ENCODE assay signal across 1 cellular context in the genomic region with DNA sequence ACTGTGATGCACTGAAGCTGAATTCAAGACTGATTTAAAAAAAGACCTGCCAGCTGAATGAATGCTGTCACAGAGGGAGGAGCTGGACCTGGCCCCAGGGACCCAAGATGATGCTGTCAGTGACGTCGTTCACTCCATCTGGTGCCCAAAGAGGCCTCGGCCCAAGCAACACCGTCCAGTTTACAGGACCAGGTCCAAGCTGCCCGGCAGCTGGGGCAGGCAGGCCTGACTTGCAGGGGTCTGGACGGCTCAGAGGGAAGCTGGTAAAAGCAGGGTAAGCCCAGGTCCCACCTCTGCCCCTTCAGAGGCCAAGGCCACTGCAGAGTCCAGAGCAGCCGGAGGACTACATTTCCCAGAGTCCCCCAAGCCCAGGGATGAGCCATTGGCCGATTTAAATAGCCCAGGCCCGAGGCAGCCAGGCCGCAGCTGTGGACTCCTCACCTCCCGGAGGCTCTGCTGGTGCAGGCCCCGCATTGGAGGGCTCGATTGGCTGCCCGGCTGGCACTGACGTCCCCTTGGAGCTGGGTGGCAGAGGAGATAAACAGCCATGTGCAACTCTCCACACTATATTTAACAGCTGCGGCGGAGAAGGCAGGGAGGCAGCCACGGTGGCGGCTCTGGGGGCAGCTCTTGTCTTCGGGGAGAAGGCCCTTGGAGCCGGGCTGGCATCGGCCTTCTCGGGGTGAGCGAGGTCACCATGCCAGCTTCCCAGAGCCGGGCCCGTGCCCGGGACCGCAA.
TF ChIP-seq lines count a peak whose summit lies in the region.

A gene (plus strand): TSS at position 423 of the 738 bp plus-strand sequence. CDS start 275 bp downstream, at position 698.

TF ChIP-seq in IMR-90, 13 proteins besides CTCF, POLR2A, EP300 and RAD21:
- TF ChIP-seq, protein P1, sequence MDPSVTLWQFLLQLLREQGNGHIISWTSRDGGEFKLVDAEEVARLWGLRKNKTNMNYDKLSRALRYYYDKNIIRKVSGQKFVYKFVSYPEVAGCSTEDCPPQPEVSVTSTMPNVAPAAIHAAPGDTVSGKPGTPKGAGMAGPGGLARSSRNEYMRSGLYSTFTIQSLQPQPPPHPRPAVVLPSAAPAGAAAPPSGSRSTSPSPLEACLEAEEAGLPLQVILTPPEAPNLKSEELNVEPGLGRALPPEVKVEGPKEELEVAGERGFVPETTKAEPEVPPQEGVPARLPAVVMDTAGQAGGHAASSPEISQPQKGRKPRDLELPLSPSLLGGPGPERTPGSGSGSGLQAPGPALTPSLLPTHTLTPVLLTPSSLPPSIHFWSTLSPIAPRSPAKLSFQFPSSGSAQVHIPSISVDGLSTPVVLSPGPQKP (IDR thresholded peaks at IDR 0.05; ENCODE audit: borderline replicate concordance, low read depth, low read length) = no peak
- no peak for TF ChIP-seq RFX5 (IDR thresholded peaks at IDR 0.05; ENCODE audit: low read depth, low read length)
- TF ChIP-seq RCOR1 (IDR thresholded peaks at IDR 0.05; ENCODE audit: insufficient replicate concordance, low read length) = no peak
- TF ChIP-seq SMC3 (IDR thresholded peaks at IDR 0.05; ENCODE audit: low read depth, low read length) = no peak
- TF ChIP-seq, protein P2, sequence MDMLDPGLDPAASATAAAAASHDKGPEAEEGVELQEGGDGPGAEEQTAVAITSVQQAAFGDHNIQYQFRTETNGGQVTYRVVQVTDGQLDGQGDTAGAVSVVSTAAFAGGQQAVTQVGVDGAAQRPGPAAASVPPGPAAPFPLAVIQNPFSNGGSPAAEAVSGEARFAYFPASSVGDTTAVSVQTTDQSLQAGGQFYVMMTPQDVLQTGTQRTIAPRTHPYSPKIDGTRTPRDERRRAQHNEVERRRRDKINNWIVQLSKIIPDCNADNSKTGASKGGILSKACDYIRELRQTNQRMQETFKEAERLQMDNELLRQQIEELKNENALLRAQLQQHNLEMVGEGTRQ (IDR thresholded peaks at IDR 0.05; ENCODE audit: low read depth, low read length) = no peak
- no peak for TF ChIP-seq CEBPB (IDR thresholded peaks at IDR 0.05; ENCODE audit: low read depth, low read length)
- no peak for TF ChIP-seq BHLHE40 (IDR thresholded peaks at IDR 0.05; ENCODE audit: low read depth, low read length)
- TF ChIP-seq MXI1 (IDR thresholded peaks at IDR 0.05; ENCODE audit: borderline replicate concordance, low read depth, low read length) = no peak
- no peak for TF ChIP-seq NFE2L2 (IDR thresholded peaks at IDR 0.05; ENCODE audit: low read depth, low read length)
- no peak for TF ChIP-seq CHD1 (IDR thresholded peaks at IDR 0.05; ENCODE audit: low read depth, low read length)
